ENCODE assay signal across 27 cellular contexts in the genomic region with DNA sequence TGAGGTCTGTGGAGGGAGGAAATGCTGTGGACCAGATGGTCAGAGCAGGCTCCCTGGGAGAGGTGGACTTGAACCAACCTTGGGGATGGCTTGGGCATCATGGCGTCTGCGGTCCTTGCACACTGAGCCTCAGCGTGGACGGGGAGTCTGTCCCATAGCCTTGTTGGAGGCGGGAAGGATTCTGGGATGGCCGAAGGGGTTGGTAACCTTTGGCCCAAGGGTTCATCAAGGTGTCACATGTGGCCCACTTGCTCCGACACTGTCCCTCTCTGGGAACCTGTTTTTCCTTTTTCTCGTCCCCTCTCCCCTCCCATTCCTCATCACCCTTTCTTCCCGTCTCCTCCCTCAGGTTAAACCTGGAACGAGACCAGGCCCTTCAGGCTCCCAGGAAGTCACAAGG.
"Had no signal": no experiment of that assay in that cellular context is flagged by ENCODE, and none has a peak within 500 bp of the region (broad histone marks: within the 10 kb centered on the region; RNA-seq: fewer than 3 reads in every experiment).

No MANE protein-coding gene starts in this region.

- H3K36me3 Mint-ChIP-seq: stimulated activated effector memory CD8-positive, alpha-beta T cell treated with anti-CD3 and anti-CD28 coated beads, Interleukin-12 subunit alpha, Interleukin-12 subunit beta, amount 100 ng/mL, for 72 hours; stimulated activated memory B cell treated with anti-CD40 and anti-IgM and Interleukin-4, amounts not matched to agents 10 μg/mL and 1 μg/mL and 100 μg/mL, for 72 hours; stimulated activated naive B cell treated with anti-CD40 and anti-IgM and Interleukin-4, amounts not matched to agents 10 μg/mL and 1 μg/mL and 100 μg/mL, for 72 hours; type B pancreatic cell had no signal

- DNase-seq: stimulated activated CD4-positive, alpha-beta T cell treated with anti-CD3 and anti-CD28 coated beads, Interleukin-2, amount 100 ng/mL, for 48 hours; stimulated activated CD4-positive, alpha-beta T cell treated with anti-CD3 and anti-CD28 coated beads, Interleukin-4, amount 100 ng/mL, for 1 hour; stimulated activated CD4-positive, alpha-beta T cell treated with anti-CD3 and anti-CD28 coated beads, Interleukin-4, amount 100 ng/mL, for 24 hours; stimulated activated CD4-positive, alpha-beta T cell treated with anti-CD3 and anti-CD28 coated beads, Interleukin-4, amount 100 ng/mL, for 4 hours; stimulated activated CD8-positive, alpha-beta memory T cell treated with anti-CD3 and anti-CD28 coated beads, Interleukin-4, amount 100 ng/mL, for 48 hours; stimulated activated naive B cell treated with anti-CD40 and anti-IgM and Interleukin-4, amounts not matched to agents 10 μg/mL and 1 μg/mL and 100 μg/mL, for 72 hours; stimulated activated naive CD4-positive, alpha-beta T cell; stimulated activated naive CD4-positive, alpha-beta T cell treated with Interleukin-2 at 50 U/mL for 16 hours; stimulated activated naive CD8-positive, alpha-beta T cell treated with anti-CD3 and anti-CD28 coated beads, Interleukin-15, amount 100 ng/mL, for 72 hours; stimulated activated naive CD8-positive, alpha-beta T cell treated with anti-CD3 and anti-CD28 coated beads, Interleukin-15, Interleukin-2, amounts not matched to agents 100 U/mL and 50 U/mL, for 24 hours; stomach; testis; thyroid gland; tibial artery; transverse colon; trophoblast cell; upper lobe of right lung; uterus had no signal

- H3K4me3 ChIP-seq: stomach, suprapubic skin, testis, thoracic aorta, thyroid gland, tibial artery, tibial nerve, transverse colon, upper lobe of left lung, upper lobe of right lung, uterus, vagina had no signal

- H3K4me1 ChIP-seq: thyroid gland, tibial nerve, upper lobe of left lung, upper lobe of right lung, uterus, vagina had no signal

- H3K4me1 Mint-ChIP-seq: stimulated activated effector memory CD8-positive, alpha-beta T cell treated with anti-CD3 and anti-CD28 coated beads, Interleukin-12 subunit alpha, Interleukin-12 subunit beta, amount 100 ng/mL, for 72 hours; stimulated activated memory B cell treated with anti-CD40 and anti-IgM and Interleukin-4, amounts not matched to agents 10 μg/mL and 1 μg/mL and 100 μg/mL, for 72 hours; stimulated activated naive B cell treated with anti-CD40 and anti-IgM and Interleukin-4, amounts not matched to agents 10 μg/mL and 1 μg/mL and 100 μg/mL, for 72 hours; stimulated activated naive CD8-positive, alpha-beta T cell treated with anti-CD3 and anti-CD28 coated beads, Interleukin-15, amount 100 ng/mL, for 72 hours had no signal

- H3K27me3 Mint-ChIP-seq: stimulated activated naive CD8-positive, alpha-beta T cell treated with anti-CD3 and anti-CD28 coated beads, Interleukin-15, Interleukin-2, amounts not matched to agents 100 ng/mL and 50 ng/mL, for 24 hours had no signal

- H3K9me3 ChIP-seq: stomach, suprapubic skin, testis, thoracic aorta, thyroid gland, tibial artery, tibial nerve, transverse colon, upper lobe of left lung, upper lobe of right lung, uterus, vagina had no signal

- H3K9me3 Mint-ChIP-seq: stimulated activated naive CD8-positive, alpha-beta T cell treated with anti-CD3 and anti-CD28 coated beads, Interleukin-15, amount 100 ng/mL, for 72 hours; stimulated activated naive CD8-positive, alpha-beta T cell treated with anti-CD3 and anti-CD28 coated beads, Interleukin-15, Interleukin-2, amounts not matched to agents 100 ng/mL and 50 ng/mL, for 24 hours; type B pancreatic cell had no signal

- H3K27me3 ChIP-seq: stomach, suprapubic skin, testis, thyroid gland, tibial artery, tibial nerve, transverse colon, upper lobe of left lung, upper lobe of right lung, uterus, vagina had no signal

- H3K27ac Mint-ChIP-seq: stimulated activated effector memory CD8-positive, alpha-beta T cell treated with anti-CD3 and anti-CD28 coated beads, Interleukin-12 subunit alpha, Interleukin-12 subunit beta, amount 100 ng/mL, for 72 hours; stimulated activated memory B cell treated with anti-CD40 and anti-IgM and Interleukin-4, amounts not matched to agents 10 μg/mL and 1 μg/mL and 100 μg/mL, for 72 hours; stimulated activated naive B cell treated with anti-CD40 and anti-IgM and Interleukin-4, amounts not matched to agents 10 μg/mL and 1 μg/mL and 100 μg/mL, for 72 hours; stimulated activated naive CD8-positive, alpha-beta T cell treated with anti-CD3 and anti-CD28 coated beads, Interleukin-15, amount 100 ng/mL, for 72 hours; stimulated activated naive CD8-positive, alpha-beta T cell treated with anti-CD3 and anti-CD28 coated beads, Interleukin-15, Interleukin-2, amounts not matched to agents 100 ng/mL and 50 ng/mL, for 24 hours; type B pancreatic cell had no signal

- H3K36me3 ChIP-seq: stomach, suprapubic skin, thoracic aorta, thyroid gland, tibial artery, tibial nerve, transverse colon, upper lobe of left lung, upper lobe of right lung, uterus, vagina had no signal

- ATAC-seq: stimulated activated effector memory CD8-positive, alpha-beta T cell treated with anti-CD3 and anti-CD28 coated beads, Interleukin-12 subunit alpha, Interleukin-12 subunit beta, amount 100 ng/mL, for 72 hours; stimulated activated memory B cell treated with anti-CD40 and anti-IgM and Interleukin-4, amounts not matched to agents 10 μg/mL and 1 μg/mL and 100 μg/mL, for 72 hours; stimulated activated naive B cell treated with anti-CD40 and anti-IgM and Interleukin-4, amounts not matched to agents 10 μg/mL and 1 μg/mL and 100 μg/mL, for 72 hours; stimulated activated naive CD8-positive, alpha-beta T cell treated with anti-CD3 and anti-CD28 coated beads, Interleukin-15, amount 100 ng/mL, for 72 hours; stimulated activated naive CD8-positive, alpha-beta T cell treated with anti-CD3 and anti-CD28 coated beads, Interleukin-15, Interleukin-2, amounts not matched to agents 100 U/mL and 50 U/mL, for 24 hours; upper lobe of right lung had no signal

- H3K27ac ChIP-seq: stomach, suprapubic skin, testis, thoracic aorta, thyroid gland, tibial nerve, transverse colon, upper lobe of left lung, upper lobe of right lung, uterus, vagina had no signal

- H3K4me3 Mint-ChIP-seq: stimulated activated effector memory CD8-positive, alpha-beta T cell treated with anti-CD3 and anti-CD28 coated beads, Interleukin-12 subunit alpha, Interleukin-12 subunit beta, amount 100 ng/mL, for 72 hours; stimulated activated memory B cell treated with anti-CD40 and anti-IgM and Interleukin-4, amounts not matched to agents 10 μg/mL and 1 μg/mL and 100 μg/mL, for 72 hours; stimulated activated naive B cell treated with anti-CD40 and anti-IgM and Interleukin-4, amounts not matched to agents 10 μg/mL and 1 μg/mL and 100 μg/mL, for 72 hours; stimulated activated naive CD8-positive, alpha-beta T cell treated with anti-CD3 and anti-CD28 coated beads, Interleukin-15, amount 100 ng/mL, for 72 hours; stimulated activated naive CD8-positive, alpha-beta T cell treated with anti-CD3 and anti-CD28 coated beads, Interleukin-15, Interleukin-2, amounts not matched to agents 100 ng/mL and 50 ng/mL, for 24 hours; type B pancreatic cell had no signal
